12 cellular contexts compared by ENCODE assay signal in genomic region chr15:51048308-51048707, GRCh38.
"Had no signal": no experiment of that assay in that cellular context is flagged by ENCODE, and none has a peak within 500 bp of the region (broad histone marks: within the 10 kb centered on the region; RNA-seq: fewer than 3 reads in every experiment).

No MANE protein-coding gene starts in this region.

- H3K4me3 ChIP-seq: ascending aorta, psoas muscle, right lobe of liver, suprapubic skin had no signal

- ATAC-seq: activated naive CD8-positive, alpha-beta T cell treated with anti-CD3 and anti-CD28 coated beads, Interleukin-2, amount 50 U/mL, for 24 hours; esophagus mucosa; psoas muscle had no signal

- H3K9me3 ChIP-seq: ascending aorta, psoas muscle, right lobe of liver, suprapubic skin had no signal

- DNase-seq: activated CD4-positive, alpha-beta T cell treated with anti-CD3 and anti-CD28 coated beads for 4 hours; activated naive CD4-positive, alpha-beta T cell treated with Interleukin-2 at 50 U/mL for 16 hours; activated naive CD8-positive, alpha-beta T cell treated with anti-CD3 and anti-CD28 coated beads, Interleukin-2, amount 50 U/mL, for 24 hours; glutamatergic neuron; psoas muscle; right lobe of liver; stimulated activated naive CD4-positive, alpha-beta T cell; T-helper 2 cell had no signal

- H3K4me1 ChIP-seq: psoas muscle had no signal

- H3K27me3 ChIP-seq: ascending aorta, right lobe of liver, suprapubic skin had no signal

- FAIRE-seq: endometrium had no signal

- H3K27ac ChIP-seq: ascending aorta, psoas muscle, right lobe of liver, suprapubic skin had no signal

- H3K36me3 ChIP-seq: ascending aorta, right lobe of liver, suprapubic skin had no signal
